ENCODE assay signal across 8 cellular contexts in the genomic region with DNA sequence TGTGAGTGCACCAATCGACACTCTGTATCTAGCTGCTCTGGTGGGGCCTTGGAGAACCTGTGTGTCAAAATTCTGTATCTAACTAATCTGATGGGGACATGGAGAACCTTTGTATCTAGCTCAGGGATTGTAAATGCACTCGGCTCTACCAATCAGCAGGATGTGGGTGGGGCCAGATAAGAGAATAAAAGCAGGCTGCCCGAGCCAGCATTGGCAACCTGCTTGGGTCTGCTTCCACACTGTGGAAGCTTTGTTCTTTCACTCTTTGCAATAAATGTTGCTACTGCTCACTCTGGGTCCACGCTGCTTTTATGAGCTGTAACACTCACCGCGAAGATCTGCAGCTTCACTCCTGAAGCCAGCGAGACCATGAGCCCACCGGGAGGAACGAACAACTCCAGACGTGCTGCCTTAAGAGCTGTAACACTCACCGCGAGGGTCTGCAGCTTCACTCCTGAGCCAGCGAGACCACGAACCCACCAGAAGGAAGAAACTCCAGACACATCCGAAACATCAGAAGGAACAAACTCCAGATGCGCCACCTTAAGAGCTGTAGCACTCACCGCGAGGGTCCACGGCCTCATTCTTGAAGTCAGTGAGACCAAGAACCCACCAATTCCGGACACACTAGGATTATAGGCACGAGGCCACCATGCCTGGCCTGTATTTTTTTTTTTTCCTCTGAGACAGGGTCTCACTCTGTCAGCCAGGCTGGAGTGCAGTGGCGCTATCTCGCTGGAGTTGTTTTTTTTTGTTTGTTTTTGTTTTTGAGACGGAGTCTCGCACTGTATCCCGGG. TPM values are rescaled to one million over a fixed set of nuclear protein-coding genes. Genes with fewer than 3 reads are reported as not detected.
A peak's percentile ranks its signal among the peaks of the same experiment; 100 is the strongest.
DNase-seq lines count a peak whose midpoint lies in the region; ATAC-seq, FAIRE-seq and TF ChIP-seq lines count a peak whose summit lies in the region.
"Not testable (repeated sequence)": the region's sequence is repeated elsewhere in the genome, so short reads cannot be mapped to it uniquely, and the experiment has no call there.

No MANE protein-coding gene starts in this region.

- FAIRE-seq in small intestine (lab: Jason Lieb, UNC), result not testable (repeated sequence)

- not testable (repeated sequence) for H3K9me3 Mint-ChIP-seq in CD4-positive, alpha-beta T cell; T-helper 1 cell treated with Interleukin-12 subunit alpha and Interleukin-12 subunit beta and Interleukin-4 antibody, amounts not matched to agents 30 μg/mL and 1 μg/mL, for 36 hours; activated CD4-positive, alpha-beta memory T cell treated with anti-CD3 and anti-CD28 coated beads, Interleukin-2, amount 10 ng/mL, durations not matched to agents 7 days and 5 days; activated naive CD8-positive, alpha-beta T cell (ENCODE audit: low read depth); nephron progenitor cell

- not testable (repeated sequence) for H3K9me3 ChIP-seq in CD4-positive, alpha-beta T cell (ENCODE audit: control insufficient read depth, low read length); cardiac muscle cell (ENCODE audit: low read depth); small intestine (ENCODE audit: control insufficient read depth, low read depth)

- not testable (repeated sequence) for H3K27ac ChIP-seq in CD4-positive, alpha-beta T cell (ENCODE audit: low read depth, low read length); small intestine (ENCODE audit: low read depth in 1 of 2, low read length in 1 of 2)
- H3K27ac ChIP-seq in cardiac muscle cell, result peak overlapping the region; percentile 48

- H3K36me3 Mint-ChIP-seq in CD4-positive, alpha-beta T cell (ENCODE audit: low read depth); T-helper 1 cell treated with Interleukin-12 subunit alpha and Interleukin-12 subunit beta and Interleukin-4 antibody, amounts not matched to agents 30 μg/mL and 1 μg/mL, for 36 hours (ENCODE audit: low read depth); activated CD4-positive, alpha-beta memory T cell treated with anti-CD3 and anti-CD28 coated beads, Interleukin-2, amount 10 ng/mL, durations not matched to agents 7 days and 5 days (ENCODE audit: low read depth); activated naive CD8-positive, alpha-beta T cell; nephron progenitor cell (ENCODE audit: low read depth): not testable (repeated sequence)

- ATAC-seq in CD4-positive, alpha-beta T cell (ENCODE audit: poor library complexity), result not testable (repeated sequence)

- intact Hi-C loops in CD4-positive, alpha-beta T cell (cut with DNase I, micrococcal nuclease), result loop anchor here (10.0 kb wide), 3 partner anchors 104 to 356 kb away; no protein-coding TSS in a partner anchor

- H3K4me3 Mint-ChIP-seq in CD4-positive, alpha-beta T cell, result peak overlapping the region; percentile 86
- H3K4me3 Mint-ChIP-seq in T-helper 1 cell treated with Interleukin-12 subunit alpha and Interleukin-12 subunit beta and Interleukin-4 antibody, amounts not matched to agents 30 μg/mL and 1 μg/mL, for 36 hours, result peak overlapping the region; percentile 56
- peak overlapping the region; percentile 35 for H3K4me3 Mint-ChIP-seq in activated CD4-positive, alpha-beta memory T cell treated with anti-CD3 and anti-CD28 coated beads, Interleukin-2, amount 10 ng/mL, durations not matched to agents 7 days and 5 days
- peak overlapping the region; percentile 64 for H3K4me3 Mint-ChIP-seq in activated naive CD8-positive, alpha-beta T cell
- H3K4me3 Mint-ChIP-seq in nephron progenitor cell, result peak overlapping the region; percentile 35

- not testable (repeated sequence) for TF ChIP-seq CTCF in CD4-positive, alpha-beta T cell (IDR thresholded peaks at IDR 0.05); cardiac muscle cell (IDR thresholded peaks at IDR 0.05; ENCODE audit: low read depth, low read length); nephron progenitor cell (IDR thresholded peaks at IDR 0.05)

- H3K4me1 ChIP-seq in cardiac muscle cell (ENCODE audit: low read depth); small intestine (ENCODE audit: control insufficient read depth in 2 of 2, insufficient read depth in 1 of 2, low read depth in 1 of 2, low read length in 1 of 2): not testable (repeated sequence)

- CTCF ChIA-PET in CD4-positive, alpha-beta T cell (lab: Charles Lee), result not testable (repeated sequence)
- CTCF ChIA-PET in activated CD4-positive, alpha-beta memory T cell treated with anti-CD3 and anti-CD28 coated beads, Interleukin-2, amount 10 ng/mL, durations not matched to agents 7 days and 5 days (lab: Charles Lee), result interaction anchor here (0.7 kb wide), 1 partner anchor 144 kb away, joined by 3 read pairs; no protein-coding TSS in a partner anchor

- not testable (repeated sequence) for DNase-seq in CD4-positive, alpha-beta T cell; activated CD4-positive, alpha-beta memory T cell treated with anti-CD3 and anti-CD28 coated beads, Interleukin-2, amount 10 ng/mL, durations not matched to agents 7 days and 5 days; cardiac muscle cell (ENCODE audit: low read depth in 1 of 2, low spot score in 1 of 2); nephron progenitor cell
- DNase-seq in Kasumi-1 (lab: John Stamatoyannopoulos, UW) (peak; percentile 22 to 26), small intestine (peak; percentile 44)

- POLR2A ChIA-PET in CD4-positive, alpha-beta T cell (lab: Charles Lee), result interaction anchor here (1.2 kb wide), 1 partner anchor 143 kb away, joined by 5 read pairs; a partner anchor contains a TSS
- POLR2A ChIA-PET in activated CD4-positive, alpha-beta memory T cell treated with anti-CD3 and anti-CD28 coated beads, Interleukin-2, amount 10 ng/mL, durations not matched to agents 7 days and 5 days (lab: Charles Lee), result not testable (repeated sequence)

- H3K4me1 Mint-ChIP-seq in CD4-positive, alpha-beta T cell (ENCODE audit: low read depth), result peaks cover 17% of the 10 kb centered on the region
- not testable (repeated sequence) for H3K4me1 Mint-ChIP-seq in T-helper 1 cell treated with Interleukin-12 subunit alpha and Interleukin-12 subunit beta and Interleukin-4 antibody, amounts not matched to agents 30 μg/mL and 1 μg/mL, for 36 hours (ENCODE audit: low read depth); activated CD4-positive, alpha-beta memory T cell treated with anti-CD3 and anti-CD28 coated beads, Interleukin-2, amount 10 ng/mL, durations not matched to agents 7 days and 5 days; activated naive CD8-positive, alpha-beta T cell (ENCODE audit: low read depth)
- peaks cover 12% of the 10 kb centered on the region for H3K4me1 Mint-ChIP-seq in nephron progenitor cell

- H3K27me3 ChIP-seq in CD4-positive, alpha-beta T cell (ENCODE audit: control insufficient read depth, insufficient read depth, low read length); cardiac muscle cell; small intestine (ENCODE audit: control insufficient read depth in 2 of 2, insufficient read depth in 2 of 2, low read length in 2 of 2): not testable (repeated sequence)

- not testable (repeated sequence) for H3K36me3 ChIP-seq in cardiac muscle cell; small intestine (ENCODE audit: control insufficient read depth in 2 of 2, insufficient read depth in 2 of 2, low read length in 2 of 2)

- peak overlapping the region; percentile 78 for H3K27ac Mint-ChIP-seq in CD4-positive, alpha-beta T cell
- peak overlapping the region; percentile 34 for H3K27ac Mint-ChIP-seq in T-helper 1 cell treated with Interleukin-12 subunit alpha and Interleukin-12 subunit beta and Interleukin-4 antibody, amounts not matched to agents 30 μg/mL and 1 μg/mL, for 36 hours
- not testable (repeated sequence) for H3K27ac Mint-ChIP-seq in activated CD4-positive, alpha-beta memory T cell treated with anti-CD3 and anti-CD28 coated beads, Interleukin-2, amount 10 ng/mL, durations not matched to agents 7 days and 5 days; activated naive CD8-positive, alpha-beta T cell
- H3K27ac Mint-ChIP-seq in nephron progenitor cell, result peak overlapping the region; percentile 94

- WGBS in small intestine, 3 donors, result 62 to 79% (median 75%) methylated on average over 15 to 26 of the region's 26 CpGs

- not testable (repeated sequence) for H3K4me3 ChIP-seq in cardiac muscle cell; small intestine (ENCODE audit: low read depth in 1 of 2, low read length in 2 of 2)

- not testable (repeated sequence) for H3K27me3 Mint-ChIP-seq in CD4-positive, alpha-beta T cell; T-helper 1 cell treated with Interleukin-12 subunit alpha and Interleukin-12 subunit beta and Interleukin-4 antibody, amounts not matched to agents 30 μg/mL and 1 μg/mL, for 36 hours (ENCODE audit: low read depth); activated CD4-positive, alpha-beta memory T cell treated with anti-CD3 and anti-CD28 coated beads, Interleukin-2, amount 10 ng/mL, durations not matched to agents 7 days and 5 days; activated naive CD8-positive, alpha-beta T cell; nephron progenitor cell (ENCODE audit: low read depth, poor library complexity)

RNA-seq across cellular contexts. Expression of a gene that starts 4.0 kb away (rescaled TPM):
- 100 to 1,000 TPM; 197 to 202 TPM for total RNA-seq in CD4-positive, alpha-beta T cell
- total RNA-seq in activated CD4-positive, alpha-beta memory T cell treated with anti-CD3 and anti-CD28 coated beads, Interleukin-2, amount 10 ng/mL, durations not matched to agents 7 days and 5 days, result 100 to 1,000 TPM; 172 to 179 TPM
- total RNA-seq in cardiac muscle cell, result 196 and 246 TPM in 2 replicates
- polyA plus RNA-seq in cardiac muscle cell (76.4 and 108 TPM in 2 replicates), small intestine (10 to 100 TPM; 38.2 to 92.3 (median 61.1) TPM)

RNA-seq across cellular contexts. Expression of a gene that starts 23.7 kb away (rescaled TPM):
- 10 to 100 TPM; 31.9 to 33.7 TPM for total RNA-seq in CD4-positive, alpha-beta T cell
- 1 to 10 TPM; 9.3 TPM for total RNA-seq in activated CD4-positive, alpha-beta memory T cell treated with anti-CD3 and anti-CD28 coated beads, Interleukin-2, amount 10 ng/mL, durations not matched to agents 7 days and 5 days
- 9.9 and 15.8 TPM in 2 replicates for total RNA-seq in cardiac muscle cell
- 3.5 and 8.4 TPM in 2 replicates for polyA plus RNA-seq in cardiac muscle cell
- polyA plus RNA-seq in small intestine, result 1 to 10 TPM in 2 of 3 donors, under 1 TPM in 1; 0.81 to 2.4 (median 1.3) TPM

Comparison
In these comparisons a context has a peak if more than half of its experiments do, and no peak if none do; other contexts are left out.
1. H3K4me3 Mint-ChIP-seq: peak in every context shown above with its lines; median percentile 86 in CD4-positive, alpha-beta T cell; 64 in activated naive CD8-positive, alpha-beta T cell; 56 in T-helper 1 cell treated with Interleukin-12 subunit alpha and Interleukin-12 subunit beta and Interleukin-4 antibody, amounts not matched to agents 30 μg/mL and 1 μg/mL, for 36 hours; 35 in activated CD4-positive, alpha-beta memory T cell treated with anti-CD3 and anti-CD28 coated beads, Interleukin-2, amount 10 ng/mL, durations not matched to agents 7 days and 5 days; 35 in nephron progenitor cell.